Comparison of ENCODE assay signal across 8 cellular contexts in the genomic region with DNA sequence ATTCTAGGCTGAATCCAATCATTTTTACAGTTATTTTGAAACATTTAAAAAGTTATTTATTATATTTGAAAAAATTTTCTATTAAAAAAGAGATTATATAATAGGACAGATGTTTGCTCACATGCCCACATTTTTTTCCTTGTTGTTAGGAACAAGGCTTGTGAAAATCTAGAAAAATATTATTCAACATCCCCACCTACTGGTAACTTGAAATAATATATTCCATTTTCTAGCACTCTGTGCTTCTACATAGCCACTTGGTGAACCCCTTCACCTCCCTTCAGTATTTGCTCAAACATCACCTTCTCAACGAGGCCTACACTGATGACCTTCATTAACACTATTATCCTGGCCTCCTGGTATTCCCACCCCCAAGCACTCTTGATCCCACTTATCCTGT. TPM values are rescaled to one million over a fixed set of nuclear protein-coding genes. Genes with fewer than 3 reads are reported as not detected.
DNase-seq lines count a peak whose midpoint lies in the region; ATAC-seq and TF ChIP-seq lines count a peak whose summit lies in the region.

No MANE protein-coding gene starts in this region.

- H3K4me1 ChIP-seq in heart right ventricle (peaks cover 0 to 4% (median 0%) of the 10 kb centered on the region in 9 donors), liver (ENCODE audit: control insufficient read depth in 4 of 4, insufficient read depth in 4 of 4, low read length in 3 of 4) (no peaks in the 10 kb centered on the region)

- intact Hi-C loops in heart right ventricle (cut with DNase I) (loop anchor here in 3 of 10 donors (5.0 to 10.0 kb wide), 3 partner anchors 62 to 70 kb away; no protein-coding TSS in a partner anchor), Right ventricle myocardium superior (cut with DNase I) (no loop called here)

- H3K27ac ChIP-seq in heart right ventricle (no peak overlapping the region), liver (ENCODE audit: low read depth in 1 of 2, low read length in 2 of 2) (no peak overlapping the region)

- H3K27me3 ChIP-seq in heart right ventricle (no peaks in the 10 kb centered on the region), liver (ENCODE audit: control insufficient read depth in 4 of 4, insufficient read depth in 4 of 4, low read length in 3 of 4) (peaks cover 0 to 2% (median 0%) of the 10 kb centered on the region in 4 donors)

- no peak overlapping the region for H3K9ac ChIP-seq in liver (ENCODE audit: low read depth in 1 of 2, low read length in 2 of 2)

- 10 to 19% methylated on average over 1 of the region's 1 CpG for WGBS in heart right ventricle, 2 donors
- WGBS in liver, result 12% methylated on average over 1 of the region's 1 CpG

- H3K36me3 ChIP-seq in heart right ventricle, result no peaks in the 10 kb centered on the region
- no peaks in the 10 kb centered on the region for H3K36me3 ChIP-seq in liver (ENCODE audit: control insufficient read depth in 4 of 4, insufficient read depth in 3 of 4, low read depth in 1 of 4, low read length in 3 of 4)

- DNase-seq in heart right ventricle (no peak), Right ventricle myocardium superior (no peak), NAMALWA (ENCODE audit: low spot score) (peak; percentile 58), amniotic epithelial cell (ENCODE audit: low read depth) (peak; percentile 41), NCI-H128 (lab: John Stamatoyannopoulos, UW; ENCODE audit: unreplicated experiment) (no peak)

- TF ChIP-seq RAD21 in liver (IDR thresholded peaks at IDR 0.05), result peak; percentile 58 to 62

- no peak overlapping the region for H3K4me3 ChIP-seq in heart right ventricle
- H3K4me3 ChIP-seq in liver (ENCODE audit: low read depth in 1 of 3, low read length in 3 of 3), result no peak overlapping the region

- ATAC-seq in heart right ventricle (peak in 3 of 8 donors; percentile 42 to 55 (median 49)), Right ventricle myocardium superior (ENCODE audit: poor library complexity) (no peak), HG02970 (IDR thresholded peaks at IDR 0.05; ENCODE audit: low FRiP score, unreplicated experiment) (no peak), GM19023 (IDR thresholded peaks at IDR 0.05; ENCODE audit: unreplicated experiment) (no peak)

- TF ChIP-seq CTCF in heart right ventricle (IDR thresholded peaks at IDR 0.05) (peak in 7 of 9 donors; percentile 6 to 48 (median 36)), liver (IDR thresholded peaks at IDR 0.05; ENCODE audit: low read depth, low read length, missing input control) (peak; percentile 26)

- H3K9me3 ChIP-seq in heart right ventricle (peaks cover 0 to 11% (median 0%) of the 10 kb centered on the region in 11 donors), liver (ENCODE audit: control insufficient read depth in 4 of 4, low read length in 3 of 4) (no peaks in the 10 kb centered on the region)

TF ChIP-seq in liver, 16 proteins besides CTCF, POLR2A, EP300 and RAD21:
- TF ChIP-seq HNF4A (conservative IDR thresholded peaks at IDR 0.05), result no peak
- no peak for TF ChIP-seq YY1 (IDR thresholded peaks at IDR 0.05)
- no peak for TF ChIP-seq FOXA2 (IDR thresholded peaks at IDR 0.05)
- TF ChIP-seq JUND (IDR thresholded peaks at IDR 0.05), result no peak
- TF ChIP-seq SP1 (IDR thresholded peaks at IDR 0.05), result no peak
- no peak for TF ChIP-seq GABPA (IDR thresholded peaks at IDR 0.05 in 1 of 2, conservative IDR thresholded peaks at IDR 0.05 in 1 of 2)
- no peak for TF ChIP-seq TAF1 (conservative IDR thresholded peaks at IDR 0.05)
- TF ChIP-seq HNF4G (IDR thresholded peaks at IDR 0.05), result no peak
- no peak for TF ChIP-seq RXRA (IDR thresholded peaks at IDR 0.05)
- TF ChIP-seq EGR1 (IDR thresholded peaks at IDR 0.05; ENCODE audit: low read depth in 2 of 2), result no peak
TF ChIP-seq in liver: peak in this region for 0.

RNA-seq across cellular contexts. Expression of gene GPRC6A, which starts 18.4 kb away (rescaled TPM):
- total RNA-seq in heart right ventricle (not detected), Right ventricle myocardium superior (not detected), liver (not detected)
- polyA plus RNA-seq in heart right ventricle (not detected), liver (not detected)

RNA-seq across cellular contexts. Expression of gene RFX6, which starts 29.8 kb away (rescaled TPM):
- total RNA-seq in heart right ventricle (not detected), Right ventricle myocardium superior (not detected), liver (not detected)
- polyA plus RNA-seq in heart right ventricle (not detected), liver (not detected)

Comparison
In these comparisons a context has a peak if more than half of its experiments do, and no peak if none do; other contexts are left out.
1. DNase-seq: peak in NAMALWA (single experiment) and amniotic epithelial cell (single experiment); none in heart right ventricle (0 of 2), Right ventricle myocardium superior (single experiment) and NCI-H128 (single experiment).